Comparison of ENCODE assay signal across 1 cellular context in the genomic region with DNA sequence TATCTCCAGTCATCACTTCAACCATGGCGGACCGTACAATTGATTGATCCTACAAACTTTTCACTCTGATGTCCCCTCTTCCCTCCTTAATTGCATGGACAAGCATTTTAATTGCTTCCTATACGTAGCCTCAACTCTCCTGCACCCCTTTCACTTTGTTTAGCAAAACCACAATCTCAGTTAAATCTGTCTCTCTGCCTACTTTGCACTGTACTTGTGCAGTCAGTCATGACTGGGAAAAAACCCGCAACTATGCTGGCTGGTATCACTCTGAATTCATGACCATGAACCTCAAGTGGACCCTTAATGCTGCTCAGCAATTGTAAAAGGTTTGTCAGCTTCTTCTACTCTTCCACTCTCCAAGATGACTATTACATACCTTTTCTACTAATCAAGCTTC.
TF ChIP-seq lines count a peak whose summit lies in the region.

No MANE protein-coding gene starts in this region.

TF ChIP-seq in GM12878, 131 proteins besides CTCF, POLR2A, EP300 and RAD21:
- TF ChIP-seq MTA2 (IDR thresholded peaks at IDR 0.05; ENCODE audit: low read depth) (peak; percentile 74), BCL3 (IDR thresholded peaks at IDR 0.05; ENCODE audit: borderline replicate concordance, insufficient read depth, low read depth, low read length, poor library complexity, severe bottlenecking) (no peak), HDGF (IDR thresholded peaks at IDR 0.05) (no peak), CBFB (IDR thresholded peaks at IDR 0.05; ENCODE audit: low read depth) (no peak)
